In genomic region chr2:121019073-121019472, GRCh38 we compare ENCODE assay signal across 14 cellular contexts.
DNase-seq lines count a peak whose midpoint lies in the region; ATAC-seq, FAIRE-seq and TF ChIP-seq lines count a peak whose summit lies in the region.
"Had no signal": no experiment of that assay in that cellular context is flagged by ENCODE, and none has a peak within 500 bp of the region (broad histone marks: within the 10 kb centered on the region; RNA-seq: fewer than 3 reads in every experiment).

No MANE protein-coding gene starts in this region.

- H3K27me3 ChIP-seq in GM23338 (ENCODE audit: insufficient read depth) (peaks cover 21% of the 10 kb centered on the region), H1 (replicated peaks in 1 of 4; ENCODE audit: control insufficient read depth in 3 of 4, extremely low read depth in 1 of 4, insufficient read depth in 3 of 4, low read length in 3 of 4) (peaks cover 0 to 9% (median 5%) of the 10 kb centered on the region in 4 experiments; a peak in 4 of 7 replicates)
- H3K27me3 ChIP-seq: SJSA1 had no signal

- no peaks in the 10 kb centered on the region for H4K20me1 ChIP-seq in GM23338 (replicated peaks; ENCODE audit: insufficient read depth)
- no peaks in the 10 kb centered on the region for H4K20me1 ChIP-seq in H1 (replicated peaks in 1 of 2; ENCODE audit: control insufficient read depth in 1 of 2, insufficient read depth in 2 of 2, low read length in 2 of 2)

- H3K27ac Mint-ChIP-seq in GM23338: no peak overlapping the region

- H4K8ac ChIP-seq in H1 (ENCODE audit: extremely low read depth, insufficient read depth, low read length): peak overlapping the region; percentile 28; the same call in 1 of the 2 replicates

- peak overlapping the region; percentile 25 for H4K5ac ChIP-seq in H1 (ENCODE audit: insufficient read length, low read depth, low read length)

- H3K36me3 Mint-ChIP-seq in GM23338 (ENCODE audit: low read depth): no peaks in the 10 kb centered on the region

- no peak overlapping the region for H3K4ac ChIP-seq in H1 (replicated peaks; ENCODE audit: insufficient read length, low read depth, low read length)

- H2AFZ ChIP-seq in GM23338: peak overlapping the region; percentile 97
- peak overlapping the region; percentile 93; the same call in 1 of the 2 replicates for H2AFZ ChIP-seq in H1 (ENCODE audit: low read length)

- H3K79me2 ChIP-seq in GM23338 (replicated peaks; ENCODE audit: insufficient read depth): no peaks in the 10 kb centered on the region
- H3K79me2 ChIP-seq in H1 (ENCODE audit: control insufficient read depth in 1 of 2, insufficient read depth in 2 of 2, low read length in 2 of 2): no peaks in the 10 kb centered on the region

- DNase-seq in GM23338 (ENCODE audit: low spot score) (peak; percentile 61), H1 (ENCODE audit: low read depth in 1 of 2, low spot score in 2 of 2) (no peak), left lobe of liver (ENCODE audit: low spot score) (peak; percentile 35), sciatic nerve (ENCODE audit: low spot score) (peak; percentile 67), C1 segment of cervical spinal cord (lab: John Stamatoyannopoulos, UW) (no peak), cerebellar nuclear complex (lab: John Stamatoyannopoulos, UW) (no peak)
- no peak for DNase-seq in stimulated activated CD4-positive, alpha-beta T cell treated with anti-CD3 and anti-CD28 coated beads, Interleukin-12 subunit alpha, Interleukin-12 subunit beta, amount 100 ng/mL, for 4 hours
- DNase-seq: activated gamma-delta T cell treated with Interleukin-2 at 50 U/mL for 16 hours, NCI-H2171 had no signal

- peak overlapping the region; percentile 71 for H3K18ac ChIP-seq in H1 (ENCODE audit: extremely low read depth, low read length)

- no peaks in the 10 kb centered on the region for H3K79me1 ChIP-seq in H1 (ENCODE audit: low read depth, low read length)

- no peaks in the 10 kb centered on the region for H3F3A ChIP-seq in GM23338 (replicated peaks; ENCODE audit: low read depth)

- H3K4me1 ChIP-seq in GM23338 (ENCODE audit: insufficient read depth) (no peaks in the 10 kb centered on the region; the same call in 1 of the 2 replicates), H1 (replicated peaks in 1 of 4; ENCODE audit: control insufficient read depth in 3 of 4, insufficient read depth in 4 of 4, low read length in 3 of 4) (peaks cover 0 to 11% (median 10%) of the 10 kb centered on the region in 4 experiments; a peak in 6 of 7 replicates)
- H3K4me1 ChIP-seq: SJSA1 had no signal

- POLR2A ChIA-PET in H1 (lab: Charles Lee; ENCODE audit: partially characterized antibody): interaction anchor here (1.1 to 3.6 kb wide), 3 partner anchors 9 to 57 kb away, joined by 3 to 24 read pairs (median 4); no protein-coding TSS in a partner anchor

- H3K4me3 ChIP-seq in GM23338 (peak overlapping the region; percentile 46; the same call in 1 of the 2 replicates), H1 (ENCODE audit: extremely low read depth in 1 of 4, insufficient read depth in 2 of 4, low read depth in 3 of 4, low read length in 4 of 4) (no peak overlapping the region)
- H3K4me3 ChIP-seq: SJSA1 had no signal

- no peak overlapping the region; the same call in 1 of the 2 replicates for H2BK5ac ChIP-seq in H1 (ENCODE audit: low read depth, low read length)

- H3K9me3 ChIP-seq in H1 (ENCODE audit: insufficient read depth in 2 of 2, low read depth in 1 of 2, low read length in 1 of 2): peaks cover 0 to 5% of the 10 kb centered on the region in 2 experiments; a peak in 1 of 4 replicates
- H3K9me3 ChIP-seq: neutrophil had no signal

- H2BK12ac ChIP-seq in H1 (ENCODE audit: low read depth, low read length): 0 out of 2 replicates have a peak overlapping the region, but pooled peaks have one; percentile 50

- H3K36me3 ChIP-seq in GM23338 (ENCODE audit: insufficient read depth) (no peaks in the 10 kb centered on the region), H1 (ENCODE audit: control insufficient read depth in 2 of 4, insufficient read depth in 4 of 4, low read length in 3 of 4) (no peaks in the 10 kb centered on the region)
- H3K36me3 ChIP-seq: neutrophil, SJSA1 had no signal

- no peak overlapping the region for H2BK120ac ChIP-seq in H1 (replicated peaks; ENCODE audit: low read depth, low read length)

- H3K27me3 Mint-ChIP-seq in GM23338 (ENCODE audit: insufficient read depth, low read depth, poor library complexity): peaks cover 28% of the 10 kb centered on the region

- no peaks in the 10 kb centered on the region for H3K23me2 ChIP-seq in H1 (ENCODE audit: low read depth, low read length)

- intact Hi-C loops in sciatic nerve (cut with DNase I): no loop called here

- H3K27ac ChIP-seq in GM23338 (ENCODE audit: low read depth): no peak overlapping the region
- H3K27ac ChIP-seq in H1 (ENCODE audit: low read depth, low read length): no peak overlapping the region
- H3K27ac ChIP-seq: neutrophil, SJSA1 had no signal

- no peak overlapping the region; a peak in 1 of 7 replicates for H3K9ac ChIP-seq in H1 (replicated peaks in 1 of 4; ENCODE audit: extremely low read depth in 1 of 4, low read depth in 3 of 4, low read length in 3 of 4)

- TF ChIP-seq POLR2A in H1 (IDR thresholded peaks at IDR 0.05; ENCODE audit: control extremely low read depth in 1 of 2, low read depth in 2 of 2, low read length in 2 of 2) (no peak), GM18505 (IDR thresholded peaks at IDR 0.05; ENCODE audit: borderline replicate concordance, extremely low read depth, insufficient read depth, insufficient read length) (no peak)

- H3K14ac ChIP-seq in H1 (ENCODE audit: insufficient read length): no peak overlapping the region

- H3K4me3 Mint-ChIP-seq in GM23338: peak overlapping the region; percentile 44; the same call in 2 of the 3 replicates

- no peak overlapping the region for H2BK20ac ChIP-seq in H1 (ENCODE audit: low read length)

- peak overlapping the region; percentile 44 for H4K91ac ChIP-seq in H1 (replicated peaks; ENCODE audit: insufficient read length, low read length)

- no peak for TF ChIP-seq EP300 in H1 (IDR thresholded peaks at IDR 0.05; ENCODE audit: borderline replicate concordance in 1 of 2, low read depth in 2 of 2, low read length in 2 of 2)

- H3K56ac ChIP-seq in H1 (replicated peaks; ENCODE audit: insufficient read length, low read depth, low read length): no peak overlapping the region

- H3K4me2 ChIP-seq in GM23338 (peak overlapping the region; percentile 65; the same call in 1 of the 2 replicates), H1 (ENCODE audit: insufficient read depth in 1 of 2, low read depth in 2 of 2, low read length in 2 of 2) (peak overlapping the region; percentile 23 to 44)

- no peak for TF ChIP-seq RAD21 in H1 (IDR thresholded peaks at IDR 0.05 in 1 of 2, conservative IDR thresholded peaks at IDR 0.05 in 1 of 2; ENCODE audit: low read depth in 2 of 2, low read length in 2 of 2)

- H3K9me2 ChIP-seq in GM23338 (ENCODE audit: insufficient read depth): no peaks in the 10 kb centered on the region

- WGBS in H1 (ENCODE audit: extremely low coverage in 1 of 2, insufficient coverage in 1 of 2, insufficient read length in 1 of 2, insufficient replicate concordance in 2 of 2, low coverage in 1 of 2, low lambda C conversion rate in 2 of 2, missing lambda C conversion rate in 1 of 2), 2 experiments: 63% methylated on average over 12 of the region's 12 CpGs; no CpG with 5 or more reads in 1 of the 2 experiments

- peaks cover 4% of the 10 kb centered on the region for H3K9me3 Mint-ChIP-seq in GM23338

- ATAC-seq in GM23338: peak; percentile 79
- ATAC-seq in left lobe of liver: no peak
- ATAC-seq in sciatic nerve: no peak
- ATAC-seq in GM18505 (IDR thresholded peaks at IDR 0.05; ENCODE audit: unreplicated experiment): no peak

- peaks cover 13% of the 10 kb centered on the region for H3K4me1 Mint-ChIP-seq in GM23338

- H2BK15ac ChIP-seq in H1 (ENCODE audit: low read length): peak overlapping the region; percentile 72; the same call in 1 of the 2 replicates

- no peak for FAIRE-seq in H1 (lab: Jason Lieb, UNC)
- FAIRE-seq: bronchial epithelial cell, endometrium had no signal

- no peak overlapping the region for H3K23ac ChIP-seq in H1 (ENCODE audit: insufficient read length)

- CTCF ChIA-PET in H1 (lab: Charles Lee; ENCODE audit: partially characterized antibody): interaction anchor here (1.2 to 3.0 kb wide), 7 partner anchors 9 to 55 kb away, joined by 4 to 16 read pairs (median 6); no protein-coding TSS in a partner anchor

- H2AK5ac ChIP-seq in H1 (ENCODE audit: low read depth, low read length): no peak overlapping the region

- TF ChIP-seq CTCF in GM23338 (conservative IDR thresholded peaks at IDR 0.05; ENCODE audit: low read depth in 2 of 2) (no peak), H1 (IDR thresholded peaks at IDR 0.05; ENCODE audit: control extremely low read depth in 1 of 3, insufficient read depth in 1 of 3, low read depth in 1 of 3, low read length in 3 of 3) (no peak)

TF ChIP-seq in GM23338, 12 proteins besides CTCF, POLR2A, EP300 and RAD21 (continues in another document):
- TF ChIP-seq NANOG (IDR thresholded peaks at IDR 0.05; ENCODE audit: borderline replicate concordance): no peak
- TF ChIP-seq, protein P1, sequence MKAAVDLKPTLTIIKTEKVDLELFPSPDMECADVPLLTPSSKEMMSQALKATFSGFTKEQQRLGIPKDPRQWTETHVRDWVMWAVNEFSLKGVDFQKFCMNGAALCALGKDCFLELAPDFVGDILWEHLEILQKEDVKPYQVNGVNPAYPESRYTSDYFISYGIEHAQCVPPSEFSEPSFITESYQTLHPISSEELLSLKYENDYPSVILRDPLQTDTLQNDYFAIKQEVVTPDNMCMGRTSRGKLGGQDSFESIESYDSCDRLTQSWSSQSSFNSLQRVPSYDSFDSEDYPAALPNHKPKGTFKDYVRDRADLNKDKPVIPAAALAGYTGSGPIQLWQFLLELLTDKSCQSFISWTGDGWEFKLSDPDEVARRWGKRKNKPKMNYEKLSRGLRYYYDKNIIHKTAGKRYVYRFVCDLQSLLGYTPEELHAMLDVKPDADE (IDR thresholded peaks at IDR 0.05): no peak

TF ChIP-seq in H1, 55 proteins besides CTCF, POLR2A, EP300 and RAD21:
- no peak for TF ChIP-seq EGR1 (IDR thresholded peaks at IDR 0.05; ENCODE audit: borderline replicate concordance, low read depth, low read length)
- TF ChIP-seq ZNF274 (IDR thresholded peaks at IDR 0.05; ENCODE audit: borderline replicate concordance, extremely low read depth, low read length): no peak
- no peak for TF ChIP-seq CTBP2 (IDR thresholded peaks at IDR 0.05; ENCODE audit: borderline replicate concordance, insufficient read depth, insufficient read length, low read length)
- peak; percentile 51 for TF ChIP-seq ASH2L (IDR thresholded peaks at IDR 0.05; ENCODE audit: low read length)
- no peak for TF ChIP-seq SIX5 (IDR thresholded peaks at IDR 0.05; ENCODE audit: low read depth, low read length)
- TF ChIP-seq SP2 (IDR thresholded peaks at IDR 0.05; ENCODE audit: low read length): no peak

Comparison
In these comparisons a context has a peak if more than half of its experiments do, and no peak if none do; other contexts are left out.
1. DNase-seq: peak in GM23338 (single experiment), left lobe of liver (single experiment) and sciatic nerve (single experiment); none in H1 (0 of 2), C1 segment of cervical spinal cord (0 of 14), cerebellar nuclear complex (0 of 2) and stimulated activated CD4-positive, alpha-beta T cell treated with anti-CD3 and anti-CD28 coated beads, Interleukin-12 subunit alpha, Interleukin-12 subunit beta, amount 100 ng/mL, for 4 hours (single experiment).